In the genomic region with DNA sequence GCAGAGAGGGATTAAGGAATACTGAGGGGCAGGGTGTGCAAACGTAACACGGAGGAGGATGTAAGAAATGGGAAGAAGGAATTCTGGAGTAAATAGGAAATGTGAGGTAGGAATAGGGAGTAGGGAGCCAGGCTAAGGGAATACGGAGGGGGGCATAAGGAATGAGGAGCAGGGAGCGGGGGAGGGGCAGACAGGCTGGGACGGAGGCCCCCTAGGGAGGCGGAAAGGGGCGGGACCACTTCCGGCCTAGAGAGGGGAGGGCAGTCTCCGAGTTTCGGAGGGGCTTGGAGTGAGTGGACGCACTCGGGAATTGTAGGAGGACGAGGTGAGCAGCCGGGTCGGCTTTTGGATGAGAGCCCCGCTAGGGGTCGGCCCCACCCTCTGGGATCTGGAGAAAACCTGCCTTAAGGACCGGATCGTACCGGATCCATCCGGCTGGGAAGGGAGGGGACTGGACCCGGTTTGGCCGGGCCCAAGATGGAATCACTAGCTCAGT, we compare ENCODE assay signal across 8 cellular contexts. TPM values are rescaled to one million over a fixed set of nuclear protein-coding genes. Genes with fewer than 3 reads are reported as not detected.
DNase-seq lines count a peak whose midpoint lies in the region; ATAC-seq and TF ChIP-seq lines count a peak whose summit lies in the region.

No MANE protein-coding gene starts in this region.

- H3K36me3 ChIP-seq in NT2/D1 (ENCODE audit: insufficient read depth, insufficient read length, low read length) = peaks cover 42% of the 10 kb centered on the region

- DNase-seq in AG08395 (ENCODE audit: low spot score) (peak; percentile 32), NT2/D1 (ENCODE audit: low read depth, low spot score) (peak; percentile 52), Right ventricle myocardium superior (peak; percentile 84), osteocyte (ENCODE audit: extremely low spot score, unreplicated experiment) (peak; percentile 91), SIG-M5 (lab: John Stamatoyannopoulos, UW) (no peak)
- DNase-seq in activated naive CD4-positive, alpha-beta T cell treated with anti-CD3 and anti-CD28 coated beads, Interleukin-2, amount 50 U/mL, for 72 hours (ENCODE audit: low spot score in 2 of 2) = no peak

- peak overlapping the region; percentile 85 for H3K9ac ChIP-seq in NT2/D1 (ENCODE audit: insufficient read length, low read depth)

- TF ChIP-seq CTCF in osteocyte (IDR thresholded peaks at IDR 0.05) = no peak

- H3K9me3 Mint-ChIP-seq in activated naive CD4-positive, alpha-beta T cell treated with anti-CD3 and anti-CD28 coated beads, Interleukin-2, amount 50 U/mL, for 72 hours = no peaks in the 10 kb centered on the region
- no peaks in the 10 kb centered on the region for H3K9me3 Mint-ChIP-seq in osteocyte (ENCODE audit: unreplicated experiment)

- peaks cover 6% of the 10 kb centered on the region for H3K27me3 Mint-ChIP-seq in osteocyte (ENCODE audit: unreplicated experiment)

- no peaks in the 10 kb centered on the region for H3K9me3 ChIP-seq in NT2/D1 (ENCODE audit: insufficient read depth, low read length)

- H3K4me3 ChIP-seq in NT2/D1 (ENCODE audit: insufficient read length, low read depth) = peak overlapping the region; percentile 85

- H3K4me3 Mint-ChIP-seq in osteocyte (ENCODE audit: unreplicated experiment) = peak overlapping the region; percentile 94

- intact Hi-C loops in Right ventricle myocardium superior (cut with DNase I) = no loop called here

- ATAC-seq in GM18858 (IDR thresholded peaks at IDR 0.05; ENCODE audit: unreplicated experiment) (peak; percentile 7), HG03135 (IDR thresholded peaks at IDR 0.05; ENCODE audit: unreplicated experiment) (peak; percentile 23), Right ventricle myocardium superior (ENCODE audit: poor library complexity) (peak; percentile 90)
- peak; percentile 32 to 43 for ATAC-seq in activated naive CD4-positive, alpha-beta T cell treated with anti-CD3 and anti-CD28 coated beads, Interleukin-2, amount 50 U/mL, for 72 hours

- H3K27ac Mint-ChIP-seq in activated naive CD4-positive, alpha-beta T cell treated with anti-CD3 and anti-CD28 coated beads, Interleukin-2, amount 50 U/mL, for 72 hours = peak overlapping the region; percentile 92 to 98
- H3K27ac Mint-ChIP-seq in osteocyte (ENCODE audit: unreplicated experiment) = peak overlapping the region; percentile 99

- H3K4me1 Mint-ChIP-seq in osteocyte (ENCODE audit: unreplicated experiment) = peaks cover 22% of the 10 kb centered on the region

- no peaks in the 10 kb centered on the region for H3K27me3 ChIP-seq in NT2/D1 (ENCODE audit: insufficient read depth, insufficient read length)

- peaks cover 0 to 4% of the 10 kb centered on the region in 2 donors for H3K36me3 Mint-ChIP-seq in activated naive CD4-positive, alpha-beta T cell treated with anti-CD3 and anti-CD28 coated beads, Interleukin-2, amount 50 U/mL, for 72 hours
- peaks cover 20% of the 10 kb centered on the region for H3K36me3 Mint-ChIP-seq in osteocyte (ENCODE audit: unreplicated experiment)

- peaks cover 9% of the 10 kb centered on the region for H3K4me1 ChIP-seq in NT2/D1 (ENCODE audit: insufficient read depth, insufficient read length)

RNA-seq across cellular contexts. Expression of a gene that starts 0.6 kb away (rescaled TPM):
- total RNA-seq in activated naive CD4-positive, alpha-beta T cell treated with anti-CD3 and anti-CD28 coated beads, Interleukin-2, amount 50 U/mL, for 72 hours = 10 to 100 TPM; 35.2 to 43.5 TPM
- total RNA-seq in Right ventricle myocardium superior (66.5 TPM), osteocyte (361 and 377 TPM in 2 replicates)

RNA-seq across cellular contexts. Expression of a gene that starts 10.1 kb away (rescaled TPM):
- total RNA-seq in activated naive CD4-positive, alpha-beta T cell treated with anti-CD3 and anti-CD28 coated beads, Interleukin-2, amount 50 U/mL, for 72 hours = not detected
- not detected for total RNA-seq in Right ventricle myocardium superior
- not detected in 2 replicates for total RNA-seq in osteocyte

Comparison
In these comparisons a context has a peak if more than half of its experiments do, and no peak if none do; other contexts are left out.
1. DNase-seq: peak in AG08395 (single experiment), NT2/D1 (single experiment), Right ventricle myocardium superior (single experiment) and osteocyte (single experiment); none in activated naive CD4-positive, alpha-beta T cell treated with anti-CD3 and anti-CD28 coated beads, Interleukin-2, amount 50 U/mL, for 72 hours (0 of 2) and SIG-M5 (single experiment).
2. ATAC-seq: peak in every context shown above with its lines; median percentile 90 in Right ventricle myocardium superior; 38 in activated naive CD4-positive, alpha-beta T cell treated with anti-CD3 and anti-CD28 coated beads, Interleukin-2, amount 50 U/mL, for 72 hours; 23 in HG03135; 7 in GM18858.